In genomic region chr14:68569970-68570409, GRCh38 we compare ENCODE assay signal across 16 cellular contexts.
A peak's percentile ranks its signal among the peaks of the same experiment; 100 is the strongest.
DNase-seq lines count a peak whose midpoint lies in the region; ATAC-seq, FAIRE-seq and TF ChIP-seq lines count a peak whose summit lies in the region.
"Had no signal": no experiment of that assay in that cellular context is flagged by ENCODE, and none has a peak within 500 bp of the region (broad histone marks: within the 10 kb centered on the region; RNA-seq: fewer than 3 reads in every experiment).

No MANE protein-coding gene starts in this region.

- H3K9me3 ChIP-seq in BLaER1 treated with 17β-estradiol and CSF1 and Interleukin-3, amounts not matched to agents 10 nM and 100 nM (replicated peaks in 1 of 11): peaks cover 0 to 28% (median 22%) of the 10 kb centered on the region in 11 experiments; a peak in 18 of 22 replicates
- no peaks in the 10 kb centered on the region for H3K9me3 ChIP-seq in left lung

- H3K4me2 ChIP-seq in BLaER1 treated with 17β-estradiol and CSF1 and Interleukin-3, amounts not matched to agents 10 nM and 100 nM: peak overlapping the region in 5 of 11 experiments; percentile 41 to 96 (median 91); a peak in 8 of 22 replicates

- no peaks in the 10 kb centered on the region for H3K27me3 ChIP-seq in BLaER1 treated with 17β-estradiol and CSF1 and Interleukin-3, amounts not matched to agents 10 nM and 100 nM
- H3K27me3 ChIP-seq in left lung: no peaks in the 10 kb centered on the region

- intact Hi-C loops in left lung (cut with DNase I): no loop called here

- peak overlapping the region in 4 of 11 experiments; percentile 58 to 79 (median 74); a peak in 8 of 22 replicates for H3K9ac ChIP-seq in BLaER1 treated with 17β-estradiol and CSF1 and Interleukin-3, amounts not matched to agents 10 nM and 100 nM

- no peak for TF ChIP-seq CTCF in left lung (IDR thresholded peaks at IDR 0.05)
- no peak for TF ChIP-seq CTCF in D721Med (IDR thresholded peaks at IDR 0.05; ENCODE audit: insufficient read depth, missing control alignments)
- no peak for TF ChIP-seq CTCF in omental fat pad (IDR thresholded peaks at IDR 0.05)

- in situ Hi-C loops in ACHN (cut with HindIII; ENCODE audit: low pct_ligation_motif_present, low pct_unique_long_range_greater_than_20kb, low sequenced_read_pairs): no loop called here

- peak overlapping the region in 10 of 11 experiments; percentile 13 to 95 (median 56); a peak in 17 of 22 replicates for H3K27ac ChIP-seq in BLaER1 treated with 17β-estradiol and CSF1 and Interleukin-3, amounts not matched to agents 10 nM and 100 nM
- H3K27ac ChIP-seq in caudate nucleus (ENCODE audit: low read depth, low read length) (peak overlapping the region; percentile 75), left lung (peak overlapping the region; percentile 69 to 74)

- DNase-seq in caudate nucleus (lab: John Stamatoyannopoulos, UW) (peak in 1 of 61 donors; percentile 15), left lung (peak in 1 of 2 donors; percentile 40), pulmonary artery endothelial cell (ENCODE audit: low read depth, low spot score) (peak; percentile 49), ACHN (no peak), NCI-H1105 treated with DMSO at 0.1 percent for 48 hours (lab: John Stamatoyannopoulos, UW) (no peak), D721Med (ENCODE audit: insufficient read length, low spot score) (no peak), omental fat pad (ENCODE audit: low spot score) (no peak)
- DNase-seq: activated B cell treated with CpG ODN at 0.5 μM for 24 hours; activated CD8-positive, alpha-beta memory T cell treated with anti-CD3 and anti-CD28 coated beads, Interleukin-2, amount 50 U/mL, for 48 hours; DMS153; naive B cell; NCI-H1048; NCI-H345 had no signal

- H3K4me1 ChIP-seq in BLaER1 treated with 17β-estradiol and CSF1 and Interleukin-3, amounts not matched to agents 10 nM and 100 nM: peaks cover 36 to 94% (median 46%) of the 10 kb centered on the region in 10 experiments
- peaks cover 34 to 44% of the 10 kb centered on the region in 2 donors for H3K4me1 ChIP-seq in left lung

- H4K20me1 ChIP-seq in BLaER1 treated with 17β-estradiol and CSF1 and Interleukin-3, amounts not matched to agents 10 nM and 100 nM: no peaks in the 10 kb centered on the region

- ATAC-seq in left lung (peak; percentile 80), omental fat pad (ENCODE audit: low FRiP score) (no peak)
- ATAC-seq: activated naive CD4-positive, alpha-beta T cell treated with anti-CD3 and anti-CD28 coated beads, Interleukin-2, amount 50 U/mL, for 72 hours had no signal

- FAIRE-seq in D721Med (lab: Jason Lieb, UNC): no peak
- FAIRE-seq: colon had no signal

- H3K36me3 ChIP-seq in BLaER1 treated with 17β-estradiol and CSF1 and Interleukin-3, amounts not matched to agents 10 nM and 100 nM: no peaks in the 10 kb centered on the region
- H3K36me3 ChIP-seq in left lung: no peaks in the 10 kb centered on the region

- no peak overlapping the region for H3K4me3 ChIP-seq in BLaER1 treated with 17β-estradiol and CSF1 and Interleukin-3, amounts not matched to agents 10 nM and 100 nM
- H3K4me3 ChIP-seq in left lung: no peak overlapping the region
